Comparison of ENCODE assay signal across 9 cellular contexts in the genomic region with DNA sequence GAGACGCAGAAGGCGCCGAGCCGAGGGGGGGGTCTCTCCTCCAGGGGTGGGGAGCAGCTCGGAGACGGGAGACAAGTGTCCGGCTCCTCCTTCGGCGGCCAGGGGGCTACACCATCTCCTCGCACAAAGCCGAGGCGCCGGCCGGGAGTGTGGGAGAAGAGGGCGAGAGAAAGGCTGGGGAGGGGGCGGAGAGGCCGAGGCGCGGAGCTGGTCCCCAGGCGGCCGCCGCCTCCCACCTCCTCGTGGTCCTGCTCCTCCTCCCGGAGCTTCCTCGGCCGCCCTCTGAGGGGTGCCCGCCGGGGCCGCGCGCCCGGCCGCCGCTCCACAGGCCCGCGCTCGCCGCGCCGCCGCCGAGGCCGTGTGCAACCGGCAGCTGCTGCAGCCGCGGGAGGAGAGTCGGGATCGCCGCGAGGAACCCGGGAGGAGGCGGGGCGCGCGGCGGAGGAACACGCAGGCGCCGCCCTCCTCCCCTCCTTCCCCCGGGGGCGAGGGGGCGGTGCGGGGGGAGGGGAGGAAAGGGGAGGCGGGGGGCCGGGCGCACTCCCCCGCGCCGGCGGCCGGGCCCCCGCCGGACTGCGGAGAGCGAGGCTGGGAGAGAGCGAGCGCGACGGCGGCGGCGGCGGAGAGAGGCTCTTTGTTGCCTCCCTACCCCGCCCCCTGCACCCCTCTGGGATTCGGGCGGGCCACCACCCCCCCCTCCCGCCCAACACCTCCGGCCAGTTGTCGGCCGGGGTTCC. TPM values are rescaled to one million over a fixed set of nuclear protein-coding genes. Genes with fewer than 3 reads are reported as not detected.
DNase-seq lines count a peak whose midpoint lies in the region; ATAC-seq, FAIRE-seq and TF ChIP-seq lines count a peak whose summit lies in the region.
"Had no signal": no experiment of that assay in that cellular context is flagged by ENCODE, and none has a peak within 500 bp of the region (broad histone marks: within the 10 kb centered on the region; RNA-seq: fewer than 3 reads in every experiment).

TSS of gene ENAH (minus strand) at position 398 of the 737 bp plus-strand sequence. CDS start 433 bp downstream, outside the sequence.

- in situ Hi-C loops in HepG2 (cut with HindIII; ENCODE audit: extremely low pct_ligation_motif_present, low pct_unique_long_range_greater_than_20kb): loop anchor here (5.0 kb wide), 1 partner anchor 114 kb away; no protein-coding TSS in a partner anchor

- POLR2A ChIA-PET in HepG2 (lab: Yijun Ruan, JAX): interaction anchor here (0.6 to 2.7 kb wide), 15 partner anchors 10 to 229 kb away, joined by 3 to 27 read pairs (median 5); partner anchors contain the start of genes SRP9 and TMEM63A

- CTCF ChIA-PET in HepG2 (lab: Yijun Ruan, JAX; ENCODE audit: low intra/inter-chr PET ratio, low total read pairs): no interaction called here

- H3K4me1 ChIP-seq in duodenal mucosa (ENCODE audit: control insufficient read depth in 1 of 2, insufficient read depth in 2 of 2, low read length in 2 of 2): peaks cover 0 to 6% of the 10 kb centered on the region in 2 donors
- peaks cover 57% of the 10 kb centered on the region for H3K4me1 ChIP-seq in HepG2 (ENCODE audit: insufficient read depth, low read length)

- DNase-seq in Daoy (ENCODE audit: low read depth) (peak; percentile 92), NCI-H2171 treated with DMSO at 0.1 percent for 48 hours (lab: John Stamatoyannopoulos, UW) (peak; percentile 89), HepG2 (ENCODE audit: low spot score) (peak; percentile 49)
- peak; percentile 79 for DNase-seq in activated CD4-positive, alpha-beta T cell treated with anti-CD3 and anti-CD28 coated beads, Interleukin-2, amount 10 ng/mL, durations not matched to agents 24 days and 14 days
- DNase-seq in stimulated activated CD4-positive, alpha-beta T cell treated with anti-CD3 and anti-CD28 coated beads, Interleukin-2, amount 100 ng/mL, for 4 hours (ENCODE audit: low read depth): peak; percentile 39

- peaks cover 10% of the 10 kb centered on the region for H3K4me1 Mint-ChIP-seq in activated CD4-positive, alpha-beta T cell treated with anti-CD3 and anti-CD28 coated beads, Interleukin-2, amount 10 ng/mL, durations not matched to agents 24 days and 14 days

- H3K9me3 ChIP-seq in duodenal mucosa (ENCODE audit: control insufficient read depth in 1 of 2, low read length in 2 of 2): no peaks in the 10 kb centered on the region
- H3K9me3 ChIP-seq in HepG2 (ENCODE audit: low read length): no peaks in the 10 kb centered on the region

- H3K9ac ChIP-seq in duodenal mucosa (ENCODE audit: low read depth in 1 of 2, low read length in 2 of 2) (peak within 1 kb of the TSS; percentile 81 to 85), HepG2 (ENCODE audit: insufficient read depth, low read depth, low read length) (peak within 1 kb of the TSS; percentile 88)

- TF ChIP-seq RAD21 in HepG2 (CRISPR knock-in tag; IDR thresholded peaks at IDR 0.05): 0 out of 2 replicates have a peak, but pooled peaks have one; percentile 46

- no peaks in the 10 kb centered on the region for H3K9me3 Mint-ChIP-seq in activated CD4-positive, alpha-beta T cell treated with anti-CD3 and anti-CD28 coated beads, Interleukin-2, amount 10 ng/mL, durations not matched to agents 24 days and 14 days

- peak in 1 of 2 experiments; percentile 60; a peak in 3 of 4 replicates for TF ChIP-seq POLR2A in HepG2 (IDR thresholded peaks at IDR 0.05; ENCODE audit: insufficient read depth in 1 of 2, low read depth in 2 of 2, low read length in 2 of 2)

- ATAC-seq in HG02678 (IDR thresholded peaks at IDR 0.05; ENCODE audit: unreplicated experiment) (peak; percentile 74), HepG2 (peak; percentile 80), GM21515 (IDR thresholded peaks at IDR 0.05; ENCODE audit: unreplicated experiment) (no peak)

- WGBS in HepG2 (ENCODE audit: low lambda C conversion rate): 0% methylated on average over 6 of the region's 90 CpGs

- no peaks in the 10 kb centered on the region for H3K36me3 Mint-ChIP-seq in activated CD4-positive, alpha-beta T cell treated with anti-CD3 and anti-CD28 coated beads, Interleukin-2, amount 10 ng/mL, durations not matched to agents 24 days and 14 days (ENCODE audit: low read depth)

- TF ChIP-seq EP300 in HepG2 (IDR thresholded peaks at IDR 0.05; ENCODE audit: low read depth in 2 of 2, low read length in 2 of 2) (no peak), HepG2 (CRISPR knock-in tag; IDR thresholded peaks at IDR 0.05; ENCODE audit: borderline replicate concordance) (no peak)

- no peaks in the 10 kb centered on the region; the same call in 1 of the 2 replicates for H4K20me1 ChIP-seq in HepG2 (ENCODE audit: insufficient read depth, low read length)

- H3K4me3 ChIP-seq in duodenal mucosa (ENCODE audit: low read depth in 1 of 2, low read length in 2 of 2): peak within 1 kb of the TSS; percentile 87 to 94
- H3K4me3 ChIP-seq in HepG2 (replicated peaks in 1 of 3; ENCODE audit: insufficient read depth in 1 of 3, low read depth in 2 of 3, low read length in 3 of 3): peak within 1 kb of the TSS; percentile 86 to 98 (median 94)

- peaks cover 42% of the 10 kb centered on the region for H3K79me2 ChIP-seq in HepG2 (ENCODE audit: insufficient read depth, low read length)

- H3K27ac Mint-ChIP-seq in activated CD4-positive, alpha-beta T cell treated with anti-CD3 and anti-CD28 coated beads, Interleukin-2, amount 10 ng/mL, durations not matched to agents 24 days and 14 days: no peak within 1 kb of the TSS

- H3K27ac ChIP-seq in duodenal mucosa (ENCODE audit: low read depth, low read length): peak within 1 kb of the TSS; percentile 93
- peak within 1 kb of the TSS; percentile 66 for H3K27ac ChIP-seq in HepG2 (ENCODE audit: extremely low read length, insufficient read depth, low read length)

- BruUV-seq in HepG2 (replicated peaks; lab: Mats Ljungman, UMichigan): no TSS peak

- peak within 1 kb of the TSS; percentile 83 for H3K4me3 Mint-ChIP-seq in activated CD4-positive, alpha-beta T cell treated with anti-CD3 and anti-CD28 coated beads, Interleukin-2, amount 10 ng/mL, durations not matched to agents 24 days and 14 days

- TF ChIP-seq CTCF in HepG2 (CRISPR knock-in tag; IDR thresholded peaks at IDR 0.05): no peak

- H3K4me2 ChIP-seq in HepG2 (ENCODE audit: low read depth, low read length): peak within 1 kb of the TSS; percentile 73

- H3K36me3 ChIP-seq in duodenal mucosa (ENCODE audit: control insufficient read depth in 1 of 2, insufficient read depth in 2 of 2, low read length in 2 of 2) (no peaks in the 10 kb centered on the region), HepG2 (replicated peaks in 1 of 2; ENCODE audit: control insufficient read depth in 1 of 2, insufficient read depth in 2 of 2, low read length in 2 of 2) (no peaks in the 10 kb centered on the region)

- FAIRE-seq in HepG2 (lab: Jason Lieb, UNC): no peak
- FAIRE-seq: islet of Langerhans had no signal

- H3K27me3 ChIP-seq in duodenal mucosa (ENCODE audit: control insufficient read depth in 1 of 2, insufficient read depth in 2 of 2, low read length in 2 of 2) (no peaks in the 10 kb centered on the region), HepG2 (ENCODE audit: control insufficient read depth in 1 of 2, insufficient read depth in 2 of 2, low read length in 2 of 2) (no peaks in the 10 kb centered on the region; a peak in 1 of 5 replicates)

- H2AFZ ChIP-seq in HepG2 (ENCODE audit: low read length): no peak within 1 kb of the TSS

- intact Hi-C loops in activated CD4-positive, alpha-beta T cell treated with anti-CD3 and anti-CD28 coated beads, Interleukin-2, amount 10 ng/mL, durations not matched to agents 24 days and 14 days (cut with micrococcal nuclease): loop anchor here (2.0 to 10.0 kb wide), 2 partner anchors 178 to 262 kb away; no protein-coding TSS in a partner anchor
- intact Hi-C loops in HepG2 (cut with micrococcal nuclease; ENCODE audit: unreplicated experiment): loop anchor here (1.0 to 5.0 kb wide), 4 partner anchors 39 to 120 kb away; no protein-coding TSS in a partner anchor

- peaks cover 65% of the 10 kb centered on the region for H3K27me3 Mint-ChIP-seq in activated CD4-positive, alpha-beta T cell treated with anti-CD3 and anti-CD28 coated beads, Interleukin-2, amount 10 ng/mL, durations not matched to agents 24 days and 14 days

RNA-seq across cellular contexts. Expression of gene ENAH, which starts in this region (rescaled TPM):
- 108 and 149 TPM in 2 replicates for total RNA-seq in Daoy (2014; rRNA removed; shearing (Covaris generic))
- total RNA-seq in activated CD4-positive, alpha-beta T cell treated with anti-CD3 and anti-CD28 coated beads, Interleukin-2, amount 10 ng/mL, durations not matched to agents 24 days and 14 days: 0.33 TPM in 1 of 2 replicates, not detected in the other
- total RNA-seq in HepG2 (2016; rRNA removed; fragmentation: Illumina TruSeq; extraction: Trizol): 58.3 and 60.2 TPM in 2 replicates
- 12.4 and 12.9 TPM in 2 replicates for total RNA-seq in HepG2 (2016; cell fraction: cytosol; rRNA removed; fragmentation: Illumina TruSeq; extraction: Trizol; ENCODE audit: low read depth)
- total RNA-seq in HepG2 (2016; cell fraction: insoluble cytoplasmic fraction; rRNA removed; fragmentation: Illumina TruSeq; extraction: Trizol): 52.4 and 56.6 TPM in 2 replicates
- total RNA-seq in HepG2 (2016; cell fraction: membrane; rRNA removed; fragmentation: Illumina TruSeq; extraction: Trizol): 39.4 and 43.3 TPM in 2 replicates
- total RNA-seq in HepG2 (2016; cell fraction: nucleus; rRNA removed; fragmentation: Illumina TruSeq; extraction: Trizol): 34.5 and 40.2 TPM in 2 replicates
- 21.9 and 22.1 TPM in 2 replicates for polyA plus RNA-seq in HepG2 (2011; rRNA removed)
- polyA plus RNA-seq in HepG2 (2011; cell fraction: cytosol; rRNA removed): 8.7 and 16.5 TPM in 2 replicates
- polyA plus RNA-seq in HepG2 (2011; cell fraction: nucleus; rRNA removed): 15.6 and 18.2 TPM in 2 replicates
- 33.3 and 35.6 TPM in 2 replicates for polyA plus RNA-seq in HepG2 (2012)
- 5.6 and 6.6 TPM in 2 replicates for polyA plus RNA-seq in HepG2 (2016; cell fraction: cytosol; fragmentation: Illumina TruSeq; extraction: Trizol; ENCODE audit: low read depth)
- 56.7 and 61.8 TPM in 2 replicates for polyA plus RNA-seq in HepG2 (2016; cell fraction: insoluble cytoplasmic fraction; fragmentation: Illumina TruSeq; extraction: Trizol; ENCODE audit: low read depth)
- polyA plus RNA-seq in HepG2 (2016; cell fraction: membrane; fragmentation: Illumina TruSeq; extraction: Trizol; ENCODE audit: low read depth): 22.3 and 23.2 TPM in 2 replicates
- polyA plus RNA-seq in HepG2 (2016; cell fraction: nucleus; fragmentation: Illumina TruSeq; extraction: Trizol; ENCODE audit: insufficient read depth, low read depth): 42.6 and 45.8 TPM in 2 replicates
- polyA minus RNA-seq in HepG2 (2011; rRNA and poly(A)+ RNA removed; ENCODE audit: low replicate concordance): 28.4 and 36.9 TPM in 2 replicates
- polyA minus RNA-seq in HepG2 (2011; cell fraction: cytosol; rRNA and poly(A)+ RNA removed): 31.7 and 36.5 TPM in 2 replicates
- polyA minus RNA-seq in HepG2 (2011; cell fraction: nucleus; rRNA and poly(A)+ RNA removed): 39.4 and 49.1 TPM in 2 replicates

Comparison
In these comparisons a context has a peak if more than half of its experiments do, and no peak if none do; other contexts are left out.
1. RNA of gene ENAH (total RNA-seq): 108 to 149 TPM in Daoy and 12.4 to 60.2 TPM in HepG2; 0.33 TPM in activated CD4-positive, alpha-beta T cell treated with anti-CD3 and anti-CD28 coated beads, Interleukin-2, amount 10 ng/mL, durations not matched to agents 24 days and 14 days; every median in the first group is over 10 times any median in the second.
2. Peak in DNase-seq in activated CD4-positive, alpha-beta T cell treated with anti-CD3 and anti-CD28 coated beads, Interleukin-2, amount 10 ng/mL, durations not matched to agents 24 days and 14 days; RNA of the gene not detected or under 1 TPM.
3. DNase-seq: peak in every context shown above with its lines; median percentile 92 in Daoy; 89 in NCI-H2171 treated with DMSO at 0.1 percent for 48 hours; 79 in activated CD4-positive, alpha-beta T cell treated with anti-CD3 and anti-CD28 coated beads, Interleukin-2, amount 10 ng/mL, durations not matched to agents 24 days and 14 days; 49 in HepG2; 39 in stimulated activated CD4-positive, alpha-beta T cell treated with anti-CD3 and anti-CD28 coated beads, Interleukin-2, amount 100 ng/mL, for 4 hours.